ENCODE assay signal across 28 cellular contexts in genomic region chr3:108887137-108887536, GRCh38.
"Had no signal": no experiment of that assay in that cellular context is flagged by ENCODE, and none has a peak within 500 bp of the region (broad histone marks: within the 10 kb centered on the region; RNA-seq: fewer than 3 reads in every experiment).

No MANE protein-coding gene starts in this region.

- H3K36me3 Mint-ChIP-seq: activated CD4-positive, alpha-beta memory T cell treated with anti-CD3 and anti-CD28 coated beads for 36 hours; activated naive CD4-positive, alpha-beta T cell treated with anti-CD3 and anti-CD28 coated beads, Interleukin-2, amount 50 U/mL, for 72 hours had no signal

- H3K4me1 ChIP-seq: adrenal gland, breast epithelium, SJCRH30 had no signal

- H3K36me3 ChIP-seq: adrenal gland, breast epithelium, SJCRH30 had no signal

- DNase-seq: activated CD4-positive, alpha-beta memory T cell treated with anti-CD3 and anti-CD28 coated beads for 36 hours; activated CD4-positive, alpha-beta T cell treated with anti-CD3 and anti-CD28 coated beads, Interleukin-2, amount 10 ng/mL, durations not matched to agents 7 days and 5 days; activated CD8-positive, alpha-beta memory T cell treated with anti-CD3 and anti-CD28 coated beads, Interleukin-2, amount 50 U/mL, for 4 hours; activated gamma-delta T cell treated with Interleukin-2 at 50 U/mL for 16 hours; activated naive CD4-positive, alpha-beta T cell treated with anti-CD3 and anti-CD28 coated beads for 36 hours; activated T-cell treated with anti-CD3 and anti-CD28 coated beads for 4 hours; activated T-cell treated with anti-CD3 and anti-CD28 coated beads, Interleukin-2, amount 50 U/mL, for 4 hours; adrenal gland; body of pancreas; cerebellar nuclear complex; Karpas-422; KBM-7; NCI-H1105; NCI-H1417 treated with DMSO at 0.1 percent for 48 hours; NCI-H1694 treated with DMSO at 0.1 percent for 48 hours; NCI-H2029; NCI-H345; NCI-H524 treated with DMSO at 0.1 percent for 48 hours; NCI-H82; SHP77; SJCRH30; SW 1271; T-helper 1 cell; T-helper 2 cell had no signal

- ATAC-seq: activated naive CD4-positive, alpha-beta T cell treated with anti-CD3 and anti-CD28 coated beads, Interleukin-2, amount 50 U/mL, for 72 hours; activated T-cell treated with anti-CD3 and anti-CD28 coated beads, Interleukin-2, amount 50 U/mL, for 4 hours; body of pancreas; Panc1 had no signal

- H3K9me3 Mint-ChIP-seq: activated CD4-positive, alpha-beta memory T cell treated with anti-CD3 and anti-CD28 coated beads for 36 hours; activated CD4-positive, alpha-beta T cell treated with anti-CD3 and anti-CD28 coated beads, Interleukin-2, amount 10 ng/mL, durations not matched to agents 7 days and 5 days; activated naive CD4-positive, alpha-beta T cell treated with anti-CD3 and anti-CD28 coated beads for 36 hours; activated naive CD4-positive, alpha-beta T cell treated with anti-CD3 and anti-CD28 coated beads, Interleukin-2, amount 50 U/mL, for 72 hours; activated T-cell treated with anti-CD3 and anti-CD28 coated beads, Interleukin-2, amount 50 U/mL, for 4 hours; activated T-helper 1 cell treated with anti-CD3 and anti-CD28 coated beads, Interleukin-12 subunit alpha, Interleukin-12 subunit beta, Interleukin-2, Interleukin-4 antibody, amounts not matched to agents 30 ng/mL and 10 ng/mL and 1 ng/mL, durations not matched to agents 14 hours and 24 hours and 36 hours had no signal

- H3K27me3 ChIP-seq: adrenal gland, body of pancreas, breast epithelium, SJCRH30 had no signal

- H3K4me3 ChIP-seq: adrenal gland, body of pancreas, breast epithelium, SJCRH30 had no signal

- H3K27ac Mint-ChIP-seq: activated CD4-positive, alpha-beta memory T cell treated with anti-CD3 and anti-CD28 coated beads for 36 hours; activated CD4-positive, alpha-beta T cell treated with anti-CD3 and anti-CD28 coated beads, Interleukin-2, amount 10 ng/mL, durations not matched to agents 7 days and 5 days; activated naive CD4-positive, alpha-beta T cell treated with anti-CD3 and anti-CD28 coated beads for 36 hours; activated naive CD4-positive, alpha-beta T cell treated with anti-CD3 and anti-CD28 coated beads, Interleukin-2, amount 50 U/mL, for 72 hours; activated T-helper 1 cell treated with anti-CD3 and anti-CD28 coated beads, Interleukin-12 subunit alpha, Interleukin-12 subunit beta, Interleukin-2, Interleukin-4 antibody, amounts not matched to agents 30 ng/mL and 10 ng/mL and 1 ng/mL, durations not matched to agents 14 hours and 24 hours and 36 hours had no signal

- H3K27ac ChIP-seq: adrenal gland, body of pancreas, breast epithelium, SJCRH30 had no signal

- H3K9me3 ChIP-seq: adrenal gland, body of pancreas, breast epithelium, SJCRH30 had no signal

- H3K4me3 Mint-ChIP-seq: activated CD4-positive, alpha-beta memory T cell treated with anti-CD3 and anti-CD28 coated beads for 36 hours; activated CD4-positive, alpha-beta T cell treated with anti-CD3 and anti-CD28 coated beads, Interleukin-2, amount 10 ng/mL, durations not matched to agents 7 days and 5 days; activated naive CD4-positive, alpha-beta T cell treated with anti-CD3 and anti-CD28 coated beads for 36 hours; activated T-cell treated with anti-CD3 and anti-CD28 coated beads, Interleukin-2, amount 50 U/mL, for 4 hours; activated T-helper 1 cell treated with anti-CD3 and anti-CD28 coated beads, Interleukin-12 subunit alpha, Interleukin-12 subunit beta, Interleukin-2, Interleukin-4 antibody, amounts not matched to agents 30 ng/mL and 10 ng/mL and 1 ng/mL, durations not matched to agents 14 hours and 24 hours and 36 hours had no signal

- H3K27me3 Mint-ChIP-seq: activated CD4-positive, alpha-beta memory T cell treated with anti-CD3 and anti-CD28 coated beads for 36 hours; activated CD4-positive, alpha-beta T cell treated with anti-CD3 and anti-CD28 coated beads, Interleukin-2, amount 10 ng/mL, durations not matched to agents 7 days and 5 days had no signal
